In the genomic region with DNA sequence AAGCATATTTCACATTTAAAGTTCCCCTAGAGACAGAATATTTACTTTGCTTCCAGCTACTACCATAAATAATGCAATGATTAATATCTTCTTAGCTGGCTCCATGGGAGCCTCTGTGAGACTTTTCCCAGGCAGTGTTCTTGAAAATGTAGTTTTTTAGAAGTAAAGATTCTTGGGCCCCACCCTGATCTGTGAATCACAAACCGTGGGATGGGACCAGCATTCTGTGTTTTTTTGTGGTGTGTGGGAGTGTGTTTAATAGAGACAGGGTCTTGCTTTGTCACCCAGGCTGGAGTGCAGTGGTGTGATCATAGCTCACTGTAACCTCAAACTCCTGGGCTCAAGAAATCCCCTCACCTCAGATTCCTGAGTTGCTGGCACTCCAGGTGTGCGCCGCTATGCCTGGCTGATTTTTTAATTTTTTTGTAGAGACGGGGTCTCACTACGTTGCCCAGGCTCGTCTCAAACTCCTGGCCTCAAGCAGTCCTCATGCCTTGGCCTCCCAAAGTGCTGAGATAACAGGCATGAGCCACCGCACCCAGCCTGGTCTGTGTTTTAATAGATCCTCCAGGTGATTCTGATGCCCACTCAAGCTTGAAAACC, we compare ENCODE assay signal across 14 cellular contexts.
DNase-seq lines count a peak whose midpoint lies in the region; ATAC-seq and TF ChIP-seq lines count a peak whose summit lies in the region.
"Had no signal": no experiment of that assay in that cellular context is flagged by ENCODE, and none has a peak within 500 bp of the region (broad histone marks: within the 10 kb centered on the region; RNA-seq: fewer than 3 reads in every experiment).

No MANE protein-coding gene starts in this region.

- H3K36me3 ChIP-seq in left ventricle myocardium inferior, result peaks cover 83% of the 10 kb centered on the region

- H3K36me3 Mint-ChIP-seq in T-helper 17 cell (ENCODE audit: low read depth), result peaks cover 17% of the 10 kb centered on the region
- peaks cover 81% of the 10 kb centered on the region for H3K36me3 Mint-ChIP-seq in stimulated activated naive CD8-positive, alpha-beta T cell treated with anti-CD3 and anti-CD28 coated beads, Interleukin-15, Interleukin-2, amounts not matched to agents 100 ng/mL and 50 ng/mL, for 24 hours (ENCODE audit: low read depth)

- no peak overlapping the region for H3K4me3 Mint-ChIP-seq in T-helper 17 cell
- peak overlapping the region; percentile 1 for H3K4me3 Mint-ChIP-seq in stimulated activated naive CD8-positive, alpha-beta T cell treated with anti-CD3 and anti-CD28 coated beads, Interleukin-15, Interleukin-2, amounts not matched to agents 100 ng/mL and 50 ng/mL, for 24 hours

- no peaks in the 10 kb centered on the region for H3K27me3 Mint-ChIP-seq in T-helper 17 cell
- no peaks in the 10 kb centered on the region for H3K27me3 Mint-ChIP-seq in stimulated activated naive CD8-positive, alpha-beta T cell treated with anti-CD3 and anti-CD28 coated beads, Interleukin-15, Interleukin-2, amounts not matched to agents 100 ng/mL and 50 ng/mL, for 24 hours

- H3K9me3 ChIP-seq in left ventricle myocardium inferior (replicated peaks) (no peaks in the 10 kb centered on the region), T-helper 17 cell (ENCODE audit: control insufficient read depth, low read length, poor library complexity, severe bottlenecking) (no peaks in the 10 kb centered on the region)
- H3K9me3 ChIP-seq: sigmoid colon had no signal

- intact Hi-C loops in left ventricle myocardium inferior (cut with micrococcal nuclease), result no loop called here
- intact Hi-C loops in cardiac septum (cut with DNase I), result no loop called here

- H3K4me3 ChIP-seq in left ventricle myocardium inferior, result no peak overlapping the region
- H3K4me3 ChIP-seq in fibroblast of the aortic adventitia (ENCODE audit: low read depth, low read length), result no peak overlapping the region
- H3K4me3 ChIP-seq: cardiac muscle cell, sigmoid colon had no signal

- peak overlapping the region; percentile 94 for H3K27ac ChIP-seq in left ventricle myocardium inferior (replicated peaks)
- H3K27ac ChIP-seq: cardiac muscle cell, sigmoid colon had no signal

- H3K9me3 Mint-ChIP-seq in stimulated activated naive CD8-positive, alpha-beta T cell treated with anti-CD3 and anti-CD28 coated beads, Interleukin-15, Interleukin-2, amounts not matched to agents 100 ng/mL and 50 ng/mL, for 24 hours, result no peaks in the 10 kb centered on the region

- no peak for TF ChIP-seq CTCF in left ventricle myocardium inferior (IDR thresholded peaks at IDR 0.05; ENCODE audit: borderline replicate concordance)
- TF ChIP-seq CTCF in fibroblast of the aortic adventitia (IDR thresholded peaks at IDR 0.05; ENCODE audit: insufficient read depth, low read length), result no peak

- DNase-seq in left ventricle myocardium inferior (no peak), cardiac septum (ENCODE audit: low spot score) (no peak), T-helper 17 cell (no peak), fibroblast of the aortic adventitia (ENCODE audit: low read depth) (peak; percentile 22), NCI-H1048 (lab: John Stamatoyannopoulos, UW) (no peak), SW 1271 (lab: John Stamatoyannopoulos, UW) (no peak)
- DNase-seq: DMS153, NCI-H2171 treated with DMSO at 0.1 percent for 48 hours, SHP77, sigmoid colon, substantia nigra had no signal

- H3K4me1 ChIP-seq in left ventricle myocardium inferior, result peaks cover 74% of the 10 kb centered on the region

- H3K4me1 Mint-ChIP-seq in T-helper 17 cell, result peaks cover 34% of the 10 kb centered on the region
- peaks cover 70% of the 10 kb centered on the region for H3K4me1 Mint-ChIP-seq in stimulated activated naive CD8-positive, alpha-beta T cell treated with anti-CD3 and anti-CD28 coated beads, Interleukin-15, Interleukin-2, amounts not matched to agents 100 ng/mL and 50 ng/mL, for 24 hours (ENCODE audit: low read depth)

- ATAC-seq in T-helper 17 cell (no peak), GM21576 (IDR thresholded peaks at IDR 0.05; ENCODE audit: unreplicated experiment) (no peak)

- H3K27ac Mint-ChIP-seq in T-helper 17 cell, result peak overlapping the region; percentile 100
- H3K27ac Mint-ChIP-seq in stimulated activated naive CD8-positive, alpha-beta T cell treated with anti-CD3 and anti-CD28 coated beads, Interleukin-15, Interleukin-2, amounts not matched to agents 100 ng/mL and 50 ng/mL, for 24 hours, result peak overlapping the region; percentile 85

- no peaks in the 10 kb centered on the region for H3K27me3 ChIP-seq in left ventricle myocardium inferior (ENCODE audit: low read depth)
- H3K27me3 ChIP-seq: cardiac muscle cell, sigmoid colon had no signal
